10 cellular contexts compared by ENCODE assay signal in genomic region chr6:106739387-106739786, GRCh38.
DNase-seq lines count a peak whose midpoint lies in the region; ATAC-seq and TF ChIP-seq lines count a peak whose summit lies in the region.
"Had no signal": no experiment of that assay in that cellular context is flagged by ENCODE, and none has a peak within 500 bp of the region (broad histone marks: within the 10 kb centered on the region; RNA-seq: fewer than 3 reads in every experiment).

No MANE protein-coding gene starts in this region.

- H3K4me1 Mint-ChIP-seq in T-helper 17 cell (no peaks in the 10 kb centered on the region), natural killer cell (no peaks in the 10 kb centered on the region)

- peaks cover 5 to 41% (median 8%) of the 10 kb centered on the region in 3 donors for H3K4me1 ChIP-seq in esophagus squamous epithelium

- H3K36me3 Mint-ChIP-seq in T-helper 17 cell (ENCODE audit: low read depth), result no peaks in the 10 kb centered on the region
- no peaks in the 10 kb centered on the region for H3K36me3 Mint-ChIP-seq in natural killer cell

- H3K4me3 Mint-ChIP-seq in T-helper 17 cell (no peak overlapping the region), natural killer cell (no peak overlapping the region)
- H3K4me3 Mint-ChIP-seq: nephron progenitor cell had no signal

- no peaks in the 10 kb centered on the region for H3K27me3 ChIP-seq in esophagus squamous epithelium

- intact Hi-C loops in esophagus squamous epithelium (cut with DNase I) (no loop called here), natural killer cell (cut with micrococcal nuclease) (no loop called here)

- H3K36me3 ChIP-seq in esophagus squamous epithelium, result no peaks in the 10 kb centered on the region

- peak overlapping the region in 3 of 4 donors; percentile 38 to 70 (median 62) for H3K27ac ChIP-seq in esophagus squamous epithelium

- WGBS in esophagus squamous epithelium, 2 donors, result 61 to 76% methylated on average over 5 of the region's 5 CpGs

- no peak overlapping the region for H3K27ac Mint-ChIP-seq in T-helper 17 cell
- no peak overlapping the region for H3K27ac Mint-ChIP-seq in natural killer cell
- H3K27ac Mint-ChIP-seq: nephron progenitor cell had no signal

- no peak overlapping the region for H3K4me3 ChIP-seq in esophagus squamous epithelium

- TF ChIP-seq CTCF in esophagus squamous epithelium (IDR thresholded peaks at IDR 0.05), result no peak
- no peak for TF ChIP-seq CTCF in natural killer cell (IDR thresholded peaks at IDR 0.05)

- no peaks in the 10 kb centered on the region for H3K9me3 Mint-ChIP-seq in natural killer cell

- H3K27me3 Mint-ChIP-seq in T-helper 17 cell, result peaks cover 25% of the 10 kb centered on the region
- peaks cover 7 to 47% of the 10 kb centered on the region in 2 donors for H3K27me3 Mint-ChIP-seq in natural killer cell (ENCODE audit: low read depth in 2 of 2)

- H3K9me3 ChIP-seq in esophagus squamous epithelium (peaks cover 0 to 9% (median 6%) of the 10 kb centered on the region in 3 donors), T-helper 17 cell (ENCODE audit: control insufficient read depth, low read length, poor library complexity, severe bottlenecking) (no peaks in the 10 kb centered on the region)

- TF ChIP-seq POLR2A in esophagus squamous epithelium (IDR thresholded peaks at IDR 0.05), result no peak

- ATAC-seq in T-helper 17 cell, result no peak
- no peak for ATAC-seq in natural killer cell

- DNase-seq in AG08395 (ENCODE audit: low spot score) (peak; percentile 34), NCI-H446 treated with DMSO at 0.1 percent for 48 hours (lab: John Stamatoyannopoulos, UW) (peak; percentile 92), esophagus squamous epithelium (lab: John Stamatoyannopoulos, UW) (no peak), mucosa of gallbladder (ENCODE audit: low spot score) (peak; percentile 88), SKM-1 treated with dmso at 0.1 percent for 144 hours (lab: John Stamatoyannopoulos, UW; ENCODE audit: unreplicated experiment) (no peak), T-helper 17 cell (no peak), natural killer cell (no peak)
- DNase-seq in activated CD4-positive, CD25-positive, alpha-beta regulatory T cell (lab: John Stamatoyannopoulos, UW), result no peak
- DNase-seq: activated CD4-positive, alpha-beta T cell treated with anti-CD3 and anti-CD28 coated beads for 4 hours; nephron progenitor cell had no signal

Comparison
In these comparisons a context has a peak if more than half of its experiments do, and no peak if none do; other contexts are left out.
1. DNase-seq: peak in AG08395 (single experiment), NCI-H446 treated with DMSO at 0.1 percent for 48 hours (single experiment) and mucosa of gallbladder (single experiment); none in esophagus squamous epithelium (single experiment), SKM-1 treated with dmso at 0.1 percent for 144 hours (single experiment), activated CD4-positive, CD25-positive, alpha-beta regulatory T cell (0 of 4), T-helper 17 cell (0 of 3) and natural killer cell (single experiment).